Comparison of ENCODE assay signal across 1 cellular context in the genomic region with DNA sequence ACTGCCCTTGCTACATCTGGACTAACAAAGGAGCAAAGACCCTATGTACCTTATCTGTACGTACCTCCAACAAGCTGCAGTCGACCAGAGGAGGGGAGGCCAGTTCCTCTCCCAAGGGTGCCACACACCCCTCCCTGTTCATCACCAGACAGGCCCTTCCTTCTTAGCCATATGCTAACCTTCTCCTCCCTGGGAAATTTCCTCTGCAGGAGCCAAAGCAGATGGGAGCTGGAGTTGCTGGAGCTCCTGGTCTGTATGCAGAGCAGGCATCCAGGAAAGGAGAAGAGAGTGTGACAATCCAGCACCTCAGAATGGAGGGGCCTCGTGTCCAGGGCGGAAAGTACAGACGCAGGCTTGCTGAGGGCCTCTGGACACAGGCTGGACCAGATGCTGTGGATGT.
TF ChIP-seq lines count a peak whose summit lies in the region.

No MANE protein-coding gene starts in this region.

TF ChIP-seq in HepG2, 621 proteins besides CTCF, POLR2A, EP300 and RAD21 (continued from another document):
- peak; percentile 28; the same call in 1 of the 2 replicates for TF ChIP-seq ZNF687 (CRISPR knock-in tag; IDR thresholded peaks at IDR 0.05)
- no peak for TF ChIP-seq ZNF616 (CRISPR knock-in tag; IDR thresholded peaks at IDR 0.05; ENCODE audit: low read depth)
